12 cellular contexts compared by ENCODE assay signal in genomic region chr3:125633767-125634166, GRCh38.
"Had no signal": no experiment of that assay in that cellular context is flagged by ENCODE, and none has a peak within 500 bp of the region (broad histone marks: within the 10 kb centered on the region; RNA-seq: fewer than 3 reads in every experiment).

No MANE protein-coding gene starts in this region.

- H3K9me3 ChIP-seq: thyroid gland had no signal

- H3K27ac ChIP-seq: foreskin keratinocyte, thyroid gland had no signal

- H3K27me3 ChIP-seq: left lung, thyroid gland had no signal

- FAIRE-seq: endometrium, urothelium cell line had no signal

- H3K4me3 ChIP-seq: left lung, thyroid gland had no signal

- H3K36me3 ChIP-seq: left lung, thyroid gland had no signal

- H3K4me1 ChIP-seq: foreskin keratinocyte, thyroid gland had no signal

- DNase-seq: activated effector memory CD4-positive, alpha-beta T cell treated with Interleukin-2 at 50 U/mL for 16 hours; activated naive CD4-positive, alpha-beta T cell treated with anti-CD3 and anti-CD28 coated beads for 36 hours; activated naive CD8-positive, alpha-beta T cell treated with anti-CD3 and anti-CD28 coated beads, Interleukin-2, amount 10 ng/mL, durations not matched to agents 7 days and 5 days; activated T-cell treated with anti-CD3 and anti-CD28 coated beads, Interleukin-2, amount 50 U/mL, for 72 hours; cerebellar nuclear complex; cortex of kidney; stimulated activated CD4-positive, alpha-beta T cell treated with anti-CD3 and anti-CD28 coated beads, Interleukin-4, amount 100 ng/mL, for 1 hour; thyroid gland had no signal
